ENCODE assay signal across 8 cellular contexts in the genomic region with DNA sequence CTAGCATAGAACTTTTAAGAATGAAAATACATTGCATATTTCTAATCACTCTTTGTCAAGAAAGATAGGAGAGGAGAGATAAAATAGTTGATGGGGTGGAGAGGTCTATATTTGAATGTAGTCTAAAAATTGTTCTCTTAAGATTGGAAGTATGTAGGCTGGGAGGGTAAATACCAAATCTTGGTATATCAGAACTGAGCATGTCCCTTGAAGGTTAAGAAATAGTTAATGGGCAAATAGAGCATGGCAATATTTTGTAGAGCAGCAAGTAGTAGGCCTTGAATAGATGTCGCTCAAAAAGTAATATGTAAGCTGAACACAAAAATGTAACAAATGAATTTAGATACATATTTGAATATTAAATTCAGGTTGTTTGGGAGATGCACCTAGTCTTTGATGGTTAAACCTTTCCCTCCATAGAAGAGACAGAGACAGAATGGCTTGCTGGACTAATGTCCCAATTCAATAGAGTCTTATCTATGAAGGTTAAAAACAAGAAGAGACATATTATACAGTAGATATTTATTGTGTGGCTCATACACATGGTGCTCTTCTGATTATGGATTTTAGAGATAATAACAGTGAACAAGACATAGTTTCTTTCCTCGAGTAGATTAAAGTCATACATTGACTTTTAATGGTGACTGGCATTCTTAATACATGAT. TPM values are rescaled to one million over a fixed set of nuclear protein-coding genes. Genes with fewer than 3 reads are reported as not detected.
"Had no signal": no experiment of that assay in that cellular context is flagged by ENCODE, and none has a peak within 500 bp of the region (broad histone marks: within the 10 kb centered on the region; RNA-seq: fewer than 3 reads in every experiment).

No MANE protein-coding gene starts in this region.

- H3K27ac ChIP-seq: HL-60 had no signal

- FAIRE-seq: HTR-8/SVneo, K562 had no signal

- H3K4me3 ChIP-seq: K562 had no signal

- ATAC-seq: K562 had no signal

- DNase-seq: IMR-90, KBM-7, KG1 had no signal

- H3K36me3 Mint-ChIP-seq: IgD-negative memory B cell had no signal

- H3K4me1 Mint-ChIP-seq: IgD-negative memory B cell had no signal

- H3K4me3 Mint-ChIP-seq: IgD-negative memory B cell had no signal

RNA-seq across cellular contexts. Expression of gene ALB, which starts 12.5 kb away (rescaled TPM):
- total RNA-seq: HT-29, IMR-90 had no signal
- polyA plus RNA-seq: IgD-negative memory B cell, IMR-90 had no signal

RNA-seq across cellular contexts. Expression of gene AFP, which starts 19.5 kb away (rescaled TPM):
- total RNA-seq: HT-29 had no signal
- polyA plus RNA-seq: IgD-negative memory B cell had no signal
